ENCODE assay signal across 14 cellular contexts in genomic region chr2:218395090-218395444, GRCh38. TPM values are rescaled to one million over a fixed set of nuclear protein-coding genes. Genes with fewer than 3 reads are reported as not detected.
DNase-seq lines count a peak whose midpoint lies in the region; ATAC-seq and TF ChIP-seq lines count a peak whose summit lies in the region.
"Had no signal": no experiment of that assay in that cellular context is flagged by ENCODE, and none has a peak within 500 bp of the region (broad histone marks: within the 10 kb centered on the region; RNA-seq: fewer than 3 reads in every experiment).

No MANE protein-coding gene starts in this region.

- H3K36me3 Mint-ChIP-seq in stimulated activated naive CD8-positive, alpha-beta T cell treated with anti-CD3 and anti-CD28 coated beads, Interleukin-15, Interleukin-2, amounts not matched to agents 100 ng/mL and 50 ng/mL, for 24 hours (ENCODE audit: low read depth), result no peaks in the 10 kb centered on the region
- no peaks in the 10 kb centered on the region for H3K36me3 Mint-ChIP-seq in activated CD4-positive, alpha-beta memory T cell treated with anti-CD3 and anti-CD28 coated beads for 36 hours
- H3K36me3 Mint-ChIP-seq in naive thymus-derived CD4-positive, alpha-beta T cell, result peaks cover 0 to 3% (median 0%) of the 10 kb centered on the region in 5 donors

- no peaks in the 10 kb centered on the region for H3K36me3 ChIP-seq in naive thymus-derived CD4-positive, alpha-beta T cell (ENCODE audit: control insufficient read depth in 2 of 3, insufficient read depth in 3 of 3, low read length in 3 of 3)
- H3K36me3 ChIP-seq in Peyer's patch, result no peaks in the 10 kb centered on the region
- H3K36me3 ChIP-seq: BE2C had no signal

- H3K27ac ChIP-seq in naive thymus-derived CD4-positive, alpha-beta T cell (ENCODE audit: low read depth, low read length), result no peak overlapping the region
- peak overlapping the region in 1 of 4 donors; percentile 99 for H3K27ac ChIP-seq in Peyer's patch

- H3K4me1 Mint-ChIP-seq in stimulated activated naive CD8-positive, alpha-beta T cell treated with anti-CD3 and anti-CD28 coated beads, Interleukin-15, Interleukin-2, amounts not matched to agents 100 ng/mL and 50 ng/mL, for 24 hours (ENCODE audit: low read depth), result peaks cover 55% of the 10 kb centered on the region
- H3K4me1 Mint-ChIP-seq in activated CD4-positive, alpha-beta memory T cell treated with anti-CD3 and anti-CD28 coated beads for 36 hours (ENCODE audit: low read depth), result peaks cover 32% of the 10 kb centered on the region
- peaks cover 16 to 41% (median 37%) of the 10 kb centered on the region in 7 donors for H3K4me1 Mint-ChIP-seq in naive thymus-derived CD4-positive, alpha-beta T cell

- peak overlapping the region; percentile 21 for H3K27ac Mint-ChIP-seq in stimulated activated naive CD8-positive, alpha-beta T cell treated with anti-CD3 and anti-CD28 coated beads, Interleukin-15, Interleukin-2, amounts not matched to agents 100 ng/mL and 50 ng/mL, for 24 hours
- H3K27ac Mint-ChIP-seq in activated CD4-positive, alpha-beta memory T cell treated with anti-CD3 and anti-CD28 coated beads for 36 hours, result peak overlapping the region; percentile 33
- H3K27ac Mint-ChIP-seq in naive thymus-derived CD4-positive, alpha-beta T cell, result peak overlapping the region in 6 of 9 donors; percentile 38 to 82 (median 58)
- H3K27ac Mint-ChIP-seq: nephron progenitor cell had no signal

- POLR2A ChIA-PET in activated CD4-positive, alpha-beta memory T cell treated with anti-CD3 and anti-CD28 coated beads for 36 hours (lab: Charles Lee), result no interaction called here
- POLR2A ChIA-PET in naive thymus-derived CD4-positive, alpha-beta T cell (lab: Charles Lee), result interaction anchor here (0.9 to 3.5 kb wide), 6 partner anchors 26 to 121 kb away, joined by 3 to 25 read pairs (median 14); no protein-coding TSS in a partner anchor

- H3K9me3 ChIP-seq in naive thymus-derived CD4-positive, alpha-beta T cell (ENCODE audit: control insufficient read depth in 2 of 3, low read length in 3 of 3), result no peaks in the 10 kb centered on the region
- H3K9me3 ChIP-seq in Peyer's patch, result no peaks in the 10 kb centered on the region
- H3K9me3 ChIP-seq: BE2C had no signal

- no peak for TF ChIP-seq CTCF in Peyer's patch (IDR thresholded peaks at IDR 0.05)

- ATAC-seq in stimulated activated naive CD8-positive, alpha-beta T cell treated with anti-CD3 and anti-CD28 coated beads, Interleukin-15, Interleukin-2, amounts not matched to agents 100 U/mL and 50 U/mL, for 24 hours, result no peak
- ATAC-seq in naive thymus-derived CD4-positive, alpha-beta T cell, result no peak
- no peak for ATAC-seq in HG03521 (IDR thresholded peaks at IDR 0.05; ENCODE audit: unreplicated experiment)
- no peak for ATAC-seq in GM19463 (IDR thresholded peaks at IDR 0.05; ENCODE audit: unreplicated experiment)

- in situ Hi-C loops in KBM-7 (cut with MboI; ENCODE audit: low pct_unique_long_range_greater_than_20kb, low sequenced_read_pairs), result loop anchor here (10.0 kb wide), 1 partner anchor 100 kb away; the partner anchor contains the start of gene TMBIM1

- H3K4me1 ChIP-seq in naive thymus-derived CD4-positive, alpha-beta T cell (ENCODE audit: control insufficient read depth in 2 of 2, insufficient read depth in 2 of 2, low read length in 2 of 2), result peaks cover 28 to 31% of the 10 kb centered on the region in 2 donors
- H3K4me1 ChIP-seq in Peyer's patch, result peaks cover 0 to 19% (median 13%) of the 10 kb centered on the region in 4 donors

- H3K4me3 Mint-ChIP-seq in stimulated activated naive CD8-positive, alpha-beta T cell treated with anti-CD3 and anti-CD28 coated beads, Interleukin-15, Interleukin-2, amounts not matched to agents 100 ng/mL and 50 ng/mL, for 24 hours, result no peak overlapping the region
- H3K4me3 Mint-ChIP-seq in activated CD4-positive, alpha-beta memory T cell treated with anti-CD3 and anti-CD28 coated beads for 36 hours, result no peak overlapping the region
- H3K4me3 Mint-ChIP-seq in naive thymus-derived CD4-positive, alpha-beta T cell, result peak overlapping the region in 1 of 10 donors; percentile 14

- H3K4me3 ChIP-seq in naive thymus-derived CD4-positive, alpha-beta T cell (ENCODE audit: low read length), result no peak overlapping the region
- H3K4me3 ChIP-seq in Peyer's patch, result no peak overlapping the region

- CTCF ChIA-PET in activated CD4-positive, alpha-beta memory T cell treated with anti-CD3 and anti-CD28 coated beads for 36 hours (lab: Charles Lee), result interaction anchor here (0.6 to 1.2 kb wide), 2 partner anchors 93 to 122 kb away, joined by 4 to 7 read pairs; no protein-coding TSS in a partner anchor
- CTCF ChIA-PET in naive thymus-derived CD4-positive, alpha-beta T cell (lab: Charles Lee), result interaction anchor here (1.2 to 3.4 kb wide), 4 partner anchors 36 to 122 kb away, joined by 3 to 19 read pairs (median 5); no protein-coding TSS in a partner anchor

- no peak for DNase-seq in stimulated activated naive CD8-positive, alpha-beta T cell treated with anti-CD3 and anti-CD28 coated beads, Interleukin-15, Interleukin-2, amounts not matched to agents 100 U/mL and 50 U/mL, for 24 hours
- DNase-seq in activated CD4-positive, alpha-beta memory T cell treated with anti-CD3 and anti-CD28 coated beads for 36 hours, result no peak
- DNase-seq in naive thymus-derived CD4-positive, alpha-beta T cell, result no peak
- no peak for DNase-seq in KBM-7
- no peak for DNase-seq in Peyer's patch
- DNase-seq: activated B cell treated with CpG ODN at 0.5 μM for 24 hours; activated effector memory CD4-positive, alpha-beta T cell treated with Interleukin-2 at 50 U/mL for 16 hours; BE2C; cerebellar nuclear complex; nephron progenitor cell had no signal

- no peaks in the 10 kb centered on the region for H3K27me3 ChIP-seq in naive thymus-derived CD4-positive, alpha-beta T cell (ENCODE audit: control insufficient read depth in 2 of 2, insufficient read depth in 2 of 2, low read length in 2 of 2)
- H3K27me3 ChIP-seq in Peyer's patch, result no peaks in the 10 kb centered on the region

- intact Hi-C loops in activated CD4-positive, alpha-beta memory T cell treated with anti-CD3 and anti-CD28 coated beads for 36 hours (cut with micrococcal nuclease), result loop anchor here (5.0 kb wide), 2 partner anchors 277 to 852 kb away; partner anchors contain the start of genes GLB1L, RNF25, STK16 and STK36
- intact Hi-C loops in naive thymus-derived CD4-positive, alpha-beta T cell (cut with micrococcal nuclease), result loop anchor here (5.0 kb wide), 6 partner anchors 38 to 1147 kb away; partner anchors contain the start of genes CATIP (in 1 of the 2), CHPF (in 1 of the 2), DNPEP (in 1 of the 2) and GLB1L (in 1 of the 2)

- peaks cover 5% of the 10 kb centered on the region for H3K27me3 Mint-ChIP-seq in stimulated activated naive CD8-positive, alpha-beta T cell treated with anti-CD3 and anti-CD28 coated beads, Interleukin-15, Interleukin-2, amounts not matched to agents 100 ng/mL and 50 ng/mL, for 24 hours
- no peaks in the 10 kb centered on the region for H3K27me3 Mint-ChIP-seq in activated CD4-positive, alpha-beta memory T cell treated with anti-CD3 and anti-CD28 coated beads for 36 hours
- H3K27me3 Mint-ChIP-seq in naive thymus-derived CD4-positive, alpha-beta T cell, result no peaks in the 10 kb centered on the region
- H3K27me3 Mint-ChIP-seq: activated B cell treated with CpG ODN at 0.5 μM for 24 hours had no signal

- no peak for TF ChIP-seq POLR2A in Peyer's patch (IDR thresholded peaks at IDR 0.05)

- no peaks in the 10 kb centered on the region for H3K9me3 Mint-ChIP-seq in stimulated activated naive CD8-positive, alpha-beta T cell treated with anti-CD3 and anti-CD28 coated beads, Interleukin-15, Interleukin-2, amounts not matched to agents 100 ng/mL and 50 ng/mL, for 24 hours
- no peaks in the 10 kb centered on the region for H3K9me3 Mint-ChIP-seq in activated CD4-positive, alpha-beta memory T cell treated with anti-CD3 and anti-CD28 coated beads for 36 hours
- no peaks in the 10 kb centered on the region for H3K9me3 Mint-ChIP-seq in naive thymus-derived CD4-positive, alpha-beta T cell
- H3K9me3 Mint-ChIP-seq: activated B cell treated with CpG ODN at 0.5 μM for 24 hours, nephron progenitor cell had no signal

RNA-seq across cellular contexts. Expression of gene CTDSP1, which starts 4.6 kb away (rescaled TPM):
- 10 to 100 TPM; 64.4 to 69.7 TPM for total RNA-seq in activated CD4-positive, alpha-beta memory T cell treated with anti-CD3 and anti-CD28 coated beads for 36 hours
- total RNA-seq in naive thymus-derived CD4-positive, alpha-beta T cell, result 100 to 1,000 TPM; 110 to 219 (median 156) TPM
- 10 to 100 TPM; 22.5 TPM for polyA plus RNA-seq in naive thymus-derived CD4-positive, alpha-beta T cell
- 100 to 1,000 TPM; 105 to 207 (median 184) TPM for total RNA-seq in Peyer's patch

RNA-seq across cellular contexts. Expression of gene SLC11A1, which starts 13.0 kb away (rescaled TPM):
- under 1 TPM; 0.10 to 0.26 TPM for total RNA-seq in activated CD4-positive, alpha-beta memory T cell treated with anti-CD3 and anti-CD28 coated beads for 36 hours
- total RNA-seq in naive thymus-derived CD4-positive, alpha-beta T cell, result 100 to 1,000 TPM in 1 of 5 experiments, 10 to 100 TPM in 1, 1 to 10 TPM in 2, under 1 TPM in 1; 0.27 to 399 (median 1.9) TPM
- polyA plus RNA-seq in naive thymus-derived CD4-positive, alpha-beta T cell, result under 1 TPM; 0.49 to 0.97 TPM
- 10 to 100 TPM in 2 of 4 donors, 1 to 10 TPM in 2; 2.8 to 21.5 (median 8.6) TPM for total RNA-seq in Peyer's patch

RNA-seq across cellular contexts. Expression of gene VIL1, which starts 23.9 kb away (rescaled TPM):
- not detected for total RNA-seq in activated CD4-positive, alpha-beta memory T cell treated with anti-CD3 and anti-CD28 coated beads for 36 hours
- total RNA-seq in naive thymus-derived CD4-positive, alpha-beta T cell, result under 1 TPM in 3 of 5 experiments, not detected in 2; 0.12 to 0.69 (median 0.22) TPM
- under 1 TPM; 0.10 to 0.15 TPM for polyA plus RNA-seq in naive thymus-derived CD4-positive, alpha-beta T cell
- total RNA-seq in Peyer's patch, result 1,000 to 10,000 TPM in 1 of 4 donors, 100 to 1,000 TPM in 3; 189 to 1,274 (median 741) TPM
- total RNA-seq: fibroblast of lung had no signal
- polyA plus RNA-seq: fibroblast of lung had no signal

RNA-seq across cellular contexts. Expression of gene CATIP, which starts 38.4 kb away (rescaled TPM):
- total RNA-seq in activated CD4-positive, alpha-beta memory T cell treated with anti-CD3 and anti-CD28 coated beads for 36 hours, result not detected
- total RNA-seq in naive thymus-derived CD4-positive, alpha-beta T cell, result under 1 TPM in 1 of 5 experiments, not detected in 4; 0.49 TPM
- not detected for polyA plus RNA-seq in naive thymus-derived CD4-positive, alpha-beta T cell
- not detected for total RNA-seq in Peyer's patch
- total RNA-seq: activated B cell treated with CpG ODN at 0.5 μM for 24 hours had no signal
- polyA plus RNA-seq: fibroblast of lung had no signal

Comparison
In these comparisons a context has a peak if more than half of its experiments do, and no peak if none do; other contexts are left out.
1. RNA of gene VIL1, which starts 23.9 kb away (total RNA-seq): 189 to 1,274 TPM in Peyer's patch; 0.12 to 0.69 TPM in naive thymus-derived CD4-positive, alpha-beta T cell and not detected in activated CD4-positive, alpha-beta memory T cell treated with anti-CD3 and anti-CD28 coated beads for 36 hours; every median in the first group is over 100 times any median in the second.
2. Peak in every context shown above with its lines, with median percentiles within 50 percentile points of each other: H3K27ac Mint-ChIP-seq.